ENCODE assay signal across 10 cellular contexts in the genomic region with DNA sequence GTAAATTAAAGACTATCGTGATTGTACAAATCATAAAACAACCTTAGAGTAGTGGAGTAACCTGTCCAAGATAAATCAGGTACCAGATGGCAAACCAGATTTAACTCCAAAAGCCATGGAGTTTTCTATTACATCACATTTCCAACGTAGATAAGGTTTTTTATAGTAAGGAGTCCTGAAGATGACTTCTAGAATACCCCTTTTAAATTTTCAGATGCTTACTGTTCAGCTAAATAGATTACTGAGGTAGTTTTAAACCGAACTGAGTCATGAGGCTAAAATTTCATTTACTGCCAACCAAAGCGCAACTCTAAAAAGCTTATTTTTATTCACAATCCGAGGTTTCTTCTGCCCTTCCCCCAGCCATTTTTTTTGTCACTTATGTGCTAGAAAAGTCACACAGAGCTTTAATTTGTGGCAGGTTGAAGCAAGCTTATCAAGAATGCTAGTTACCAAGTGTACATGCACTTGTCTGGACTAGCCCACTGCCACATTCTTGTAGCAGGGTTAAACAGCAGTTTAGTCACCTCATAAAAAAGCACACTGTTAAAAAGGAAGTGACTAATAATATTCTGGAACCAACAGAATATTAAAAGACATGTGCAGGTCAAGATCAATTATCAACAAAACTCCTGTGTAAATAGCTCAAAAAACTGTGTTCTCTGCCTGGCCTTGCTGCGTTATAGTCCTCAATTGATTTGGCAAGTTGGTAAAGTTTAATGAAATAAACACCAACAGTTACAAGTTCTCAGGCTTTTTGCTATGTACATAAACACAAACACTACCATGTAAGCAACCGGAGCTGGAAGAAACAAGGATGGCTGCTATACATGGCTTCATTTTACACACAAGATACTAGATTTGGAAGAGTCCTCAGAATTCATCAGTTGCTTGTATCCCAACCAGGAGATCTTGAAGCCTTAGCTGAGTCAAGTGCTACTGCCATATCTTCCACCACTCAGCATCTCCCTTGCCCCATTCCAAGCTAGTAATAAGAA.
DNase-seq lines count a peak whose midpoint lies in the region; ATAC-seq lines count a peak whose summit lies in the region.
"Had no signal": no experiment of that assay in that cellular context is flagged by ENCODE, and none has a peak within 500 bp of the region (broad histone marks: within the 10 kb centered on the region; RNA-seq: fewer than 3 reads in every experiment).

No MANE protein-coding gene starts in this region.

- H3K27ac Mint-ChIP-seq in activated T-cell treated with anti-CD3 and anti-CD28 coated beads, Interleukin-2, amount 50 U/mL, for 72 hours = no peak overlapping the region

- no peaks in the 10 kb centered on the region for H3K27me3 Mint-ChIP-seq in activated T-cell treated with anti-CD3 and anti-CD28 coated beads, Interleukin-2, amount 50 U/mL, for 72 hours (ENCODE audit: low read depth)

- H3K9me3 Mint-ChIP-seq in activated T-cell treated with anti-CD3 and anti-CD28 coated beads, Interleukin-2, amount 50 U/mL, for 72 hours = no peaks in the 10 kb centered on the region
- H3K9me3 Mint-ChIP-seq: neural crest cell had no signal

- peak; percentile 44 for DNase-seq in Daoy (ENCODE audit: low read depth)
- peak; percentile 26 for DNase-seq in HS-27A (ENCODE audit: low read depth)
- peak; percentile 5 for DNase-seq in T1000 (lab: John Stamatoyannopoulos, UW)
- peak; percentile 70 to 87 for DNase-seq in lung microvascular endothelial cell (ENCODE audit: low read depth in 2 of 2)
- no peak for DNase-seq in activated CD4-positive, alpha-beta T cell treated with anti-CD3 and anti-CD28 coated beads for 4 hours
- no peak for DNase-seq in GM19238 (ENCODE audit: insufficient read length, low spot score)
- no peak for DNase-seq in activated T-cell treated with anti-CD3 and anti-CD28 coated beads, Interleukin-2, amount 50 U/mL, for 72 hours
- no peak for DNase-seq in stimulated activated CD4-positive, alpha-beta T cell treated with anti-CD3 and anti-CD28 coated beads, Interleukin-4, amount 100 ng/mL, for 4 hours
- DNase-seq: GF-D8 had no signal

- H3K4me1 Mint-ChIP-seq in activated T-cell treated with anti-CD3 and anti-CD28 coated beads, Interleukin-2, amount 50 U/mL, for 72 hours (ENCODE audit: low read depth) = no peaks in the 10 kb centered on the region
- H3K4me1 Mint-ChIP-seq: neural crest cell had no signal

- no peaks in the 10 kb centered on the region for H3K36me3 Mint-ChIP-seq in activated T-cell treated with anti-CD3 and anti-CD28 coated beads, Interleukin-2, amount 50 U/mL, for 72 hours (ENCODE audit: insufficient read depth in 2 of 2)

- H3K4me3 Mint-ChIP-seq in activated T-cell treated with anti-CD3 and anti-CD28 coated beads, Interleukin-2, amount 50 U/mL, for 72 hours = no peak overlapping the region
- H3K4me3 Mint-ChIP-seq: neural crest cell had no signal

- ATAC-seq in activated T-cell treated with anti-CD3 and anti-CD28 coated beads, Interleukin-2, amount 50 U/mL, for 72 hours (replicated peaks in 1 of 2) = no peak

Comparison
In these comparisons a context has a peak if more than half of its experiments do, and no peak if none do; other contexts are left out.
1. DNase-seq: peak in Daoy (single experiment), HS-27A (single experiment), T1000 (single experiment) and lung microvascular endothelial cell (2 of 2); none in activated CD4-positive, alpha-beta T cell treated with anti-CD3 and anti-CD28 coated beads for 4 hours (0 of 2), GM19238 (single experiment), activated T-cell treated with anti-CD3 and anti-CD28 coated beads, Interleukin-2, amount 50 U/mL, for 72 hours (0 of 2) and stimulated activated CD4-positive, alpha-beta T cell treated with anti-CD3 and anti-CD28 coated beads, Interleukin-4, amount 100 ng/mL, for 4 hours (0 of 2).